9 cellular contexts compared by ENCODE assay signal in the genomic region with DNA sequence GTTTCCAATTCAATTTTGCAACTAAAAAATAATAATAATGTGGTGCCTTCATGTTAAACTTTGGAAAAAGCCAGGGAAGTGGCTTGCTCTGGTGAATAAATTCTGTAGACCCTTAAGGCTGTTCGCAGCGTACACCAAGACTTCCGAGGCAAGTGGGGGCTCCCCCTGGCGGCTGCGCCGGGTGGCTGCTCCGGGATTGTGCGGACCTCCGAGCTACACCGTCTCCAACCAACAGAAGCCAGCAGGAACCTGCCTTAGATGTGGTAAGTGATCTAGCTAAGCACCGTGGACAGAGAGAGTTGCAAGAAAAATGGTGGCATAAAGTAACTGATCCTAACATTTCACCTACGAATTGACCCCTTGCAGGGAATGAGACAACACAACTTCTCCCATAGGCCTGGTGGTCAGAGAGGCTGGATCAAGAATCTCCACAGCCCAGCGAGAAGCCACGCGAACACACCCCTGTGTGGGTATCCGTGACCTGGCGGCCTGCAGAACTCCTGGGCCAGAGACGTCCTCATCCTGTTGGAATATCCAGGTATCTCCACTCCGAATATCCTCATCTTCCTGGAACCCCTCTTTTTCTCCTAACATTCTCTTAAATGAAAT.
A peak's percentile ranks its signal among the peaks of the same experiment; 100 is the strongest.
DNase-seq lines count a peak whose midpoint lies in the region; ATAC-seq and TF ChIP-seq lines count a peak whose summit lies in the region.
"Had no signal": no experiment of that assay in that cellular context is flagged by ENCODE, and none has a peak within 500 bp of the region (broad histone marks: within the 10 kb centered on the region; RNA-seq: fewer than 3 reads in every experiment).

No MANE protein-coding gene starts in this region.

- no peaks in the 10 kb centered on the region for H3K4me1 ChIP-seq in lower lobe of right lung

- in situ Hi-C loops in Caki2 (cut with HindIII; ENCODE audit: low pct_unique_long_range_greater_than_20kb, low sequenced_read_pairs), result no loop called here

- peaks cover 0 to 14% (median 0%) of the 10 kb centered on the region in 45 donors for H3K27me3 ChIP-seq in dorsolateral prefrontal cortex
- H3K27me3 ChIP-seq in lower lobe of right lung (ENCODE audit: low read depth), result peaks cover 10% of the 10 kb centered on the region

- CTCF ChIA-PET in activated CD4-positive, alpha-beta T cell treated with anti-CD3 and anti-CD28 coated beads for 36 hours (lab: Charles Lee), result interaction anchor here (0.6 to 1.4 kb wide), 5 partner anchors 8 to 301 kb away, joined by 3 to 4 read pairs (median 3); no protein-coding TSS in a partner anchor

- intact Hi-C loops in activated CD4-positive, alpha-beta T cell treated with anti-CD3 and anti-CD28 coated beads for 36 hours (cut with DNase I, micrococcal nuclease), result loop anchor here (1.0 to 2.0 kb wide), 2 partner anchors 213 kb away; no protein-coding TSS in a partner anchor
- intact Hi-C loops in dorsolateral prefrontal cortex (cut with DNase I) (loop anchor here (2.0 to 10.0 kb wide), 2 partner anchors 93 to 213 kb away; no protein-coding TSS in a partner anchor), lower lobe of right lung (cut with DNase I) (no loop called here)

- H3K9me3 Mint-ChIP-seq in activated CD4-positive, alpha-beta T cell treated with anti-CD3 and anti-CD28 coated beads for 36 hours (ENCODE audit: low read depth), result peaks cover 14% of the 10 kb centered on the region
- H3K9me3 Mint-ChIP-seq: T-helper 1 cell treated with Interleukin-12 subunit alpha and Interleukin-12 subunit beta and Interleukin-4 antibody, amounts not matched to agents 30 μg/mL and 1 μg/mL, for 36 hours had no signal

- H3K4me1 Mint-ChIP-seq in activated CD4-positive, alpha-beta T cell treated with anti-CD3 and anti-CD28 coated beads for 36 hours, result no peaks in the 10 kb centered on the region

- peaks cover 18% of the 10 kb centered on the region for H3K9me3 ChIP-seq in lower lobe of right lung

- peak overlapping the region; percentile 38 for H3K4me3 ChIP-seq in Jurkat, Clone E6-1 (ENCODE audit: low read length)
- H3K4me3 ChIP-seq in dorsolateral prefrontal cortex (peak overlapping the region in 47 of 59 donors; percentile 10 to 63 (median 39)), lower lobe of right lung (peak overlapping the region; percentile 43)

- no peak overlapping the region for H3K4me3 Mint-ChIP-seq in activated CD4-positive, alpha-beta T cell treated with anti-CD3 and anti-CD28 coated beads for 36 hours
- H3K4me3 Mint-ChIP-seq: T-helper 1 cell treated with Interleukin-12 subunit alpha and Interleukin-12 subunit beta and Interleukin-4 antibody, amounts not matched to agents 30 μg/mL and 1 μg/mL, for 36 hours had no signal

- H3K36me3 ChIP-seq in lower lobe of right lung, result no peaks in the 10 kb centered on the region

- H3K36me3 Mint-ChIP-seq in activated CD4-positive, alpha-beta T cell treated with anti-CD3 and anti-CD28 coated beads for 36 hours (ENCODE audit: low read depth), result no peaks in the 10 kb centered on the region

- ATAC-seq in GM21367 (IDR thresholded peaks at IDR 0.05; ENCODE audit: unreplicated experiment) (peak; percentile 93), lower lobe of right lung (peak; percentile 94 to 95)
- ATAC-seq in activated CD4-positive, alpha-beta T cell treated with anti-CD3 and anti-CD28 coated beads for 36 hours, result peak; percentile 74

- no peak overlapping the region for H3K27ac Mint-ChIP-seq in activated CD4-positive, alpha-beta T cell treated with anti-CD3 and anti-CD28 coated beads for 36 hours
- H3K27ac Mint-ChIP-seq: T-helper 1 cell treated with Interleukin-12 subunit alpha and Interleukin-12 subunit beta and Interleukin-4 antibody, amounts not matched to agents 30 μg/mL and 1 μg/mL, for 36 hours had no signal

- peaks cover 32% of the 10 kb centered on the region for H3K27me3 Mint-ChIP-seq in activated CD4-positive, alpha-beta T cell treated with anti-CD3 and anti-CD28 coated beads for 36 hours

- TF ChIP-seq CTCF in dorsolateral prefrontal cortex (IDR thresholded peaks at IDR 0.05 in 54 of 56, conservative IDR thresholded peaks at IDR 0.05 in 2 of 56; ENCODE audit: low read depth in 1 of 56, partially characterized antibody in 56 of 56), result peak; percentile 57 to 90 (median 81)
- TF ChIP-seq CTCF in lower lobe of right lung (IDR thresholded peaks at IDR 0.05), result peak; percentile 87

- H3K27ac ChIP-seq in dorsolateral prefrontal cortex (peak overlapping the region in 9 of 59 donors; percentile 6 to 66 (median 42)), lower lobe of right lung (no peak overlapping the region)

- peak; percentile 60 for DNase-seq in Caki2 (ENCODE audit: low read depth)
- DNase-seq in Jurkat, Clone E6-1 (ENCODE audit: low read depth, low spot score), result peak; percentile 59
- peak; percentile 77 for DNase-seq in activated CD4-positive, alpha-beta T cell treated with anti-CD3 and anti-CD28 coated beads for 36 hours
- DNase-seq in dorsolateral prefrontal cortex, result peak in 9 of 10 donors; percentile 54 to 83 (median 78)
- DNase-seq in lower lobe of right lung, result peak; percentile 68
- DNase-seq in stimulated activated CD4-positive, alpha-beta T cell treated with anti-CD3 and anti-CD28 coated beads, Interleukin-4, amount 100 ng/mL, for 48 hours (ENCODE audit: low read depth in 2 of 2), result peak; percentile 60 to 68
- no peak for DNase-seq in NCI-H1694 (lab: John Stamatoyannopoulos, UW)

- POLR2A ChIA-PET in activated CD4-positive, alpha-beta T cell treated with anti-CD3 and anti-CD28 coated beads for 36 hours (lab: Charles Lee), result no interaction called here
